Comparison of ENCODE assay signal across 29 cellular contexts in the genomic region with DNA sequence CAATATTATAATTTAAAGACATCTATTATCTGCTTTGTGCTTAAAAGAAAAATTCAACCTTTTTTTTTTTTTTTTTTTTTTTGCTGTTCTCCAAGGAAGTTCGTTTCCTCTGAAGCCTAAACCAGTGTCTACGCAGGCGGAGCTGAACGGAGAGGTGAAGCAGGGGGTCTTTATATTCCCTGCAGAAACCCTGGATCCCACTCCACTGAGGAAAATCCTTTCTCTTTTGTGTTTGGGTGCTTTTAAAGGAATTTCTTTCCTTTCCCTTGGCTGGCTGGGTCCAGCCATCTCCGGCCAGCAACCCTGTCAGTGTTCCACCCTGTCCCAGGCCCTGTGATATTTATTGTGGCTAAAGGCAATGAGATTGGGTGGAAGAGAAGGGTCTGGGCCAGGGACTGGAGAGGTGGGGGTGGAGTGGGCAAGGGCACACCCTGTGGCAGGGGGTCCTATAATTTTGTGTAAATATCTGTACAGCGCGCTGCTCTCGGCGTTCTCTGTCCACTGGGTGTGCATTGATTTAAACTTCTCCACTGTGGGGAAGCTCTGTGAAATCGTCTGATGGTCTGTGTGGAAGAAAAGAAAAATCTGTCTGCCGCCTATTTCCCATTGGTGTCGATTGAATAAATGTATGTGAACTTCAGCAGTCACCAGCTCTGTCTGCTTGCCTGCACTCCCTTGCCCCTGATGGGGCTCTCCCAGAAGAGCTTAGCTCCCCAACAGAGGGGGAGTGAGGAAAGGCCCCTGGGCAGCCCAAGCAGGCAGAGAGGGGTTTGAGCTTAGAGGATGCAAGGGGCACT. TPM values are rescaled to one million over a fixed set of nuclear protein-coding genes. Genes with fewer than 3 reads are reported as not detected.
DNase-seq lines count a peak whose midpoint lies in the region; ATAC-seq, FAIRE-seq and TF ChIP-seq lines count a peak whose summit lies in the region.
"Had no signal": no experiment of that assay in that cellular context is flagged by ENCODE, and none has a peak within 500 bp of the region (broad histone marks: within the 10 kb centered on the region; RNA-seq: fewer than 3 reads in every experiment).

No MANE protein-coding gene starts in this region.

- CTCF ChIA-PET in H1 (lab: Charles Lee; ENCODE audit: partially characterized antibody) = interaction anchor here (0.9 to 3.5 kb wide), 10 partner anchors 8 to 286 kb away, joined by 3 to 40 read pairs (median 8); no protein-coding TSS in a partner anchor

- H3K4me3 Mint-ChIP-seq in T-helper 2 cell treated with Interferon-gamma antibody and Interleukin-4, amounts not matched to agents 5 μg/mL and 100 μg/mL, for 36 hours = peak overlapping the region; percentile 55

- H3K14ac ChIP-seq in H1 (ENCODE audit: insufficient read length) = no peak overlapping the region

- no peak overlapping the region for H3K23ac ChIP-seq in H1 (ENCODE audit: insufficient read length)

- H2AK5ac ChIP-seq in H1 (ENCODE audit: low read depth, low read length) = no peak overlapping the region; the same call in 1 of the 2 replicates

- H3K9ac ChIP-seq in NT2/D1 (ENCODE audit: insufficient read length, low read depth) (peak overlapping the region; percentile 75), H1 (replicated peaks in 1 of 4; ENCODE audit: extremely low read depth in 1 of 4, low read depth in 3 of 4, low read length in 3 of 4) (no peak overlapping the region), rectal smooth muscle tissue (ENCODE audit: low read length) (peak overlapping the region; percentile 51)

- H2BK120ac ChIP-seq in H1 (replicated peaks; ENCODE audit: low read depth, low read length) = no peak overlapping the region

- peaks cover 91% of the 10 kb centered on the region for H3K27me3 ChIP-seq in NT2/D1 (ENCODE audit: insufficient read depth, insufficient read length)
- H3K27me3 ChIP-seq in H1 (replicated peaks in 1 of 4; ENCODE audit: control insufficient read depth in 3 of 4, extremely low read depth in 1 of 4, insufficient read depth in 3 of 4, low read length in 3 of 4) = peaks cover 92 to 99% (median 97%) of the 10 kb centered on the region in 4 experiments
- H3K27me3 ChIP-seq in rectal smooth muscle tissue (ENCODE audit: control insufficient read depth, insufficient read depth, low read length) = peaks cover 39% of the 10 kb centered on the region

- peaks cover 12 to 14% of the 10 kb centered on the region in 2 experiments for H4K20me1 ChIP-seq in H1 (replicated peaks in 1 of 2; ENCODE audit: control insufficient read depth in 1 of 2, insufficient read depth in 2 of 2, low read length in 2 of 2)

- H2BK12ac ChIP-seq in H1 (ENCODE audit: low read depth, low read length) = 0 out of 2 replicates have a peak overlapping the region, but pooled peaks have one; percentile 17

- H2BK20ac ChIP-seq in H1 (ENCODE audit: low read length) = no peak overlapping the region

- H2AFZ ChIP-seq in H1 (ENCODE audit: low read length) = no peak overlapping the region

- 14% methylated on average over 12 of the region's 12 CpGs; no CpG with 5 or more reads in 1 of the 2 experiments for WGBS in H1 (ENCODE audit: extremely low coverage in 1 of 2, insufficient coverage in 1 of 2, insufficient read length in 1 of 2, insufficient replicate concordance in 2 of 2, low coverage in 1 of 2, low lambda C conversion rate in 2 of 2, missing lambda C conversion rate in 1 of 2), 2 experiments

- H3K27me3 Mint-ChIP-seq in T-helper 2 cell treated with Interferon-gamma antibody and Interleukin-4, amounts not matched to agents 5 μg/mL and 100 μg/mL, for 36 hours (ENCODE audit: low read depth) = peaks cover 12% of the 10 kb centered on the region

- H4K8ac ChIP-seq in H1 (ENCODE audit: extremely low read depth, insufficient read depth, low read length) = no peak overlapping the region

- FAIRE-seq in H1 (lab: Jason Lieb, UNC) = no peak
- FAIRE-seq: A204.1, D721Med, frontal cortex had no signal

- H3K4me3 ChIP-seq in NT2/D1 (ENCODE audit: insufficient read length, low read depth) (peak overlapping the region; percentile 77), H1 (ENCODE audit: extremely low read depth in 1 of 4, insufficient read depth in 2 of 4, low read depth in 3 of 4, low read length in 4 of 4) (no peak overlapping the region), rectal smooth muscle tissue (ENCODE audit: low read length) (peak overlapping the region; percentile 35)

- POLR2A ChIA-PET in H1 (lab: Charles Lee; ENCODE audit: partially characterized antibody) = interaction anchor here (0.9 to 1.2 kb wide), 2 partner anchors 8 to 9 kb away, joined by 3 to 4 read pairs; no protein-coding TSS in a partner anchor

- H3K18ac ChIP-seq in H1 (ENCODE audit: extremely low read depth, low read length) = no peak overlapping the region; the same call in 1 of the 2 replicates

- no peak for TF ChIP-seq RAD21 in H1 (IDR thresholded peaks at IDR 0.05 in 1 of 2, conservative IDR thresholded peaks at IDR 0.05 in 1 of 2; ENCODE audit: low read depth in 2 of 2, low read length in 2 of 2)

- no peak overlapping the region for H3K4ac ChIP-seq in H1 (replicated peaks; ENCODE audit: insufficient read length, low read depth, low read length)

- no peak for TF ChIP-seq EP300 in H1 (IDR thresholded peaks at IDR 0.05; ENCODE audit: borderline replicate concordance in 1 of 2, low read depth in 2 of 2, low read length in 2 of 2)

- H4K91ac ChIP-seq in H1 (replicated peaks; ENCODE audit: insufficient read length, low read length) = no peak overlapping the region

- H4K5ac ChIP-seq in H1 (ENCODE audit: insufficient read length, low read depth, low read length) = no peak overlapping the region

- H3K56ac ChIP-seq in H1 (replicated peaks; ENCODE audit: insufficient read length, low read depth, low read length) = no peak overlapping the region

- TF ChIP-seq CTCF in H1 (IDR thresholded peaks at IDR 0.05; ENCODE audit: control extremely low read depth in 1 of 3, insufficient read depth in 1 of 3, low read depth in 1 of 3, low read length in 3 of 3) = no peak

- H3K79me1 ChIP-seq in H1 (ENCODE audit: low read depth, low read length) = no peaks in the 10 kb centered on the region

- peaks cover 16% of the 10 kb centered on the region; the same call in 1 of the 2 replicates for H3K23me2 ChIP-seq in H1 (ENCODE audit: low read depth, low read length)

- no peak for TF ChIP-seq POLR2A in H1 (IDR thresholded peaks at IDR 0.05; ENCODE audit: control extremely low read depth in 1 of 2, low read depth in 2 of 2, low read length in 2 of 2)

- H3K4me2 ChIP-seq in H1 (ENCODE audit: insufficient read depth in 1 of 2, low read depth in 2 of 2, low read length in 2 of 2) = no peak overlapping the region

- H3K79me2 ChIP-seq in H1 (ENCODE audit: control insufficient read depth in 1 of 2, insufficient read depth in 2 of 2, low read length in 2 of 2) = no peaks in the 10 kb centered on the region

- no peak overlapping the region for H2BK5ac ChIP-seq in H1 (ENCODE audit: low read depth, low read length)

- peaks cover 6% of the 10 kb centered on the region for H3K36me3 Mint-ChIP-seq in T-helper 2 cell treated with Interferon-gamma antibody and Interleukin-4, amounts not matched to agents 5 μg/mL and 100 μg/mL, for 36 hours (ENCODE audit: low read depth)

- H2BK15ac ChIP-seq in H1 (ENCODE audit: low read length) = no peak overlapping the region

- H3K9me3 ChIP-seq in NT2/D1 (ENCODE audit: insufficient read depth, low read length) (peaks cover 16% of the 10 kb centered on the region), H1 (ENCODE audit: insufficient read depth in 2 of 2, low read depth in 1 of 2, low read length in 1 of 2) (no peaks in the 10 kb centered on the region; a peak in 1 of 4 replicates)

- H3K4me1 ChIP-seq in NT2/D1 (ENCODE audit: insufficient read depth, insufficient read length) (peaks cover 14% of the 10 kb centered on the region), H1 (replicated peaks in 1 of 4; ENCODE audit: control insufficient read depth in 3 of 4, insufficient read depth in 4 of 4, low read length in 3 of 4) (peaks cover 9 to 33% (median 15%) of the 10 kb centered on the region in 4 experiments), rectal smooth muscle tissue (ENCODE audit: control insufficient read depth, insufficient read depth, low read length) (peaks cover 3% of the 10 kb centered on the region)

- H3K27ac ChIP-seq in H1 (ENCODE audit: low read depth, low read length) (no peak overlapping the region), rectal smooth muscle tissue (ENCODE audit: low read depth, low read length) (no peak overlapping the region)
- H3K27ac ChIP-seq: HL-60, stomach had no signal

- H3K36me3 ChIP-seq in NT2/D1 (ENCODE audit: insufficient read depth, insufficient read length, low read length) (no peaks in the 10 kb centered on the region), H1 (ENCODE audit: control insufficient read depth in 2 of 4, insufficient read depth in 4 of 4, low read length in 3 of 4) (peaks cover 0 to 10% (median 0%) of the 10 kb centered on the region in 4 experiments; a peak in 1 of 8 replicates), rectal smooth muscle tissue (ENCODE audit: control insufficient read depth, insufficient read depth, low read length) (no peaks in the 10 kb centered on the region)
- H3K36me3 ChIP-seq: stomach had no signal

- H3K27ac Mint-ChIP-seq in T-helper 2 cell treated with Interferon-gamma antibody and Interleukin-4, amounts not matched to agents 5 μg/mL and 100 μg/mL, for 36 hours = no peak overlapping the region
- H3K27ac Mint-ChIP-seq: activated CD4-positive, alpha-beta memory T cell treated with anti-CD3 and anti-CD28 coated beads, Interleukin-2, amount 10 ng/mL, durations not matched to agents 7 days and 5 days had no signal

- no peak for ATAC-seq in GM21619 (IDR thresholded peaks at IDR 0.05; ENCODE audit: unreplicated experiment)
- ATAC-seq in GM18511 (IDR thresholded peaks at IDR 0.05; ENCODE audit: unreplicated experiment) = no peak

- no peaks in the 10 kb centered on the region for H3K9me3 Mint-ChIP-seq in T-helper 2 cell treated with Interferon-gamma antibody and Interleukin-4, amounts not matched to agents 5 μg/mL and 100 μg/mL, for 36 hours
- H3K9me3 Mint-ChIP-seq: activated CD4-positive, alpha-beta memory T cell treated with anti-CD3 and anti-CD28 coated beads, Interleukin-2, amount 10 ng/mL, durations not matched to agents 7 days and 5 days had no signal

- H3K4me1 Mint-ChIP-seq in T-helper 2 cell treated with Interferon-gamma antibody and Interleukin-4, amounts not matched to agents 5 μg/mL and 100 μg/mL, for 36 hours (ENCODE audit: low read depth) = peaks cover 17% of the 10 kb centered on the region

- DNase-seq in T-helper 2 cell treated with Interferon-gamma antibody and Interleukin-4, amounts not matched to agents 5 μg/mL and 100 μg/mL, for 36 hours (ENCODE audit: low spot score) = no peak
- DNase-seq in T-helper 2 cell (no peak), NT2/D1 (ENCODE audit: low read depth, low spot score) (no peak), H1 (ENCODE audit: low read depth in 1 of 2, low spot score in 2 of 2) (peak in 1 of 2 experiments; percentile 63), superior temporal gyrus (ENCODE audit: extremely low spot score) (no peak)
- DNase-seq: activated CD4-positive, alpha-beta memory T cell treated with anti-CD3 and anti-CD28 coated beads, Interleukin-2, amount 10 ng/mL, durations not matched to agents 7 days and 5 days; activated CD4-positive, CD25-positive, alpha-beta regulatory T cell; activated naive CD4-positive, alpha-beta T cell; cerebellar nuclear complex; effector CD4-positive, alpha-beta T cell; GOT3; hypothalamus; islet precursor cell; NCI-H1092 treated with DMSO at 0.1 percent for 48 hours; NCI-H2029 treated with DMSO at 0.1 percent for 48 hours; NCI-H226; stimulated activated CD4-positive, alpha-beta T cell treated with anti-CD3 and anti-CD28 coated beads, Interleukin-12 subunit alpha, Interleukin-12 subunit beta, amount 100 ng/mL, for 4 hours; stomach had no signal

RNA-seq across cellular contexts. Expression of a gene that starts 2.4 kb away (rescaled TPM):
- total RNA-seq in H1 (2021; fragmentation: NEBNext Ultra II Directional; extraction: Animal tissue kit (Norgen Biotek cat#: 25700)) = not detected in 2 replicates
- polyA plus RNA-seq in H1 (2011; rRNA removed) = not detected in 2 replicates
- polyA plus RNA-seq in H1 (2011; cell fraction: cytosol; rRNA removed) = not detected
- not detected for polyA plus RNA-seq in H1 (2011; cell fraction: nucleus; rRNA removed)
- 0.04 TPM in 1 of 4 replicates, not detected in the others for polyA plus RNA-seq in H1 (2012, experiment 1 of 2)
- not detected for polyA plus RNA-seq in H1 (2012, experiment 2 of 2)
- polyA plus RNA-seq in H1 (2013, experiment 1 of 2) = under 0.01 TPM
- not detected for polyA plus RNA-seq in H1 (2013, experiment 2 of 2)
- 0.02 TPM in 1 of 2 replicates, not detected in the other for polyA minus RNA-seq in H1 (2011; rRNA and poly(A)+ RNA removed)
- not detected for polyA minus RNA-seq in H1 (2011; cell fraction: cytosol; rRNA and poly(A)+ RNA removed)
- not detected for polyA minus RNA-seq in H1 (2011; cell fraction: nucleus; rRNA and poly(A)+ RNA removed)

RNA-seq across cellular contexts. Expression of a gene that starts 24.2 kb away (rescaled TPM):
- 0.27 TPM in 1 of 2 replicates, not detected in the other for total RNA-seq in H1 (2021; fragmentation: NEBNext Ultra II Directional; extraction: Animal tissue kit (Norgen Biotek cat#: 25700))
- polyA plus RNA-seq in H1 (2011; rRNA removed) = 0.18 and 0.22 TPM in 2 replicates
- polyA plus RNA-seq in H1 (2011; cell fraction: cytosol; rRNA removed) = 0.04 TPM
- polyA plus RNA-seq in H1 (2011; cell fraction: nucleus; rRNA removed) = 0.10 TPM
- 0.25 to 0.52 TPM (median 0.38 TPM) in 4 replicates for polyA plus RNA-seq in H1 (2012, experiment 1 of 2)
- polyA plus RNA-seq in H1 (2012, experiment 2 of 2) = 0.26 TPM
- 0.10 TPM for polyA plus RNA-seq in H1 (2013, experiment 1 of 2)
- polyA plus RNA-seq in H1 (2013, experiment 2 of 2) = 0.17 TPM
- polyA minus RNA-seq in H1 (2011; rRNA and poly(A)+ RNA removed) = 0.17 TPM in 1 of 2 replicates, not detected in the other
- polyA minus RNA-seq in H1 (2011; cell fraction: cytosol; rRNA and poly(A)+ RNA removed) = not detected
- not detected for polyA minus RNA-seq in H1 (2011; cell fraction: nucleus; rRNA and poly(A)+ RNA removed)
- total RNA-seq: activated CD4-positive, alpha-beta memory T cell treated with anti-CD3 and anti-CD28 coated beads, Interleukin-2, amount 10 ng/mL, durations not matched to agents 7 days and 5 days; frontal cortex; lung microvascular endothelial cell; renal cortical epithelial cell; stomach; ureter had no signal
- polyA plus RNA-seq: esophagus, stomach had no signal

Comparison
In these comparisons a context has a peak if more than half of its experiments do, and no peak if none do; other contexts are left out.
1. H3K4me3 ChIP-seq: peak in NT2/D1 (single experiment) and rectal smooth muscle tissue (single experiment); none in H1 (0 of 4).
2. H3K9ac ChIP-seq: peak in NT2/D1 (single experiment) and rectal smooth muscle tissue (single experiment); none in H1 (0 of 4).